8 cellular contexts compared by ENCODE assay signal in genomic region chr20:36745234-36745926, GRCh38. TPM values are rescaled to one million over a fixed set of nuclear protein-coding genes. Genes with fewer than 3 reads are reported as not detected.
DNase-seq lines count a peak whose midpoint lies in the region; TF ChIP-seq lines count a peak whose summit lies in the region.

No MANE protein-coding gene starts in this region.

- H3K27me3 ChIP-seq in NT2/D1 (ENCODE audit: insufficient read depth, insufficient read length) = no peaks in the 10 kb centered on the region
- no peaks in the 10 kb centered on the region for H3K27me3 ChIP-seq in mesenchymal stem cell (ENCODE audit: control insufficient read depth in 1 of 2, insufficient read depth in 1 of 2, low read length in 2 of 2)
- H3K27me3 ChIP-seq in thyroid gland = no peaks in the 10 kb centered on the region

- peak overlapping the region in 1 of 2 experiments; percentile 67 for H3K4ac ChIP-seq in mesenchymal stem cell (ENCODE audit: low read depth in 1 of 2, low read length in 2 of 2)

- H4K8ac ChIP-seq in mesenchymal stem cell (ENCODE audit: low read length) = peak overlapping the region; percentile 63

- no peaks in the 10 kb centered on the region; the same call in 1 of the 2 replicates for H3K4me1 ChIP-seq in HEK293 (ENCODE audit: control insufficient read depth, insufficient read depth, low read length)
- peaks cover 3% of the 10 kb centered on the region for H3K4me1 ChIP-seq in NT2/D1 (ENCODE audit: insufficient read depth, insufficient read length)
- H3K4me1 ChIP-seq in mesenchymal stem cell (ENCODE audit: control insufficient read depth, insufficient read depth, low read depth, low read length) = peaks cover 7% of the 10 kb centered on the region
- peaks cover 5 to 8% of the 10 kb centered on the region in 2 donors for H3K4me1 ChIP-seq in thyroid gland

- CTCF ChIA-PET in HEK293 (lab: Yijun Ruan, JAX) = interaction anchor here (0.8 to 2.8 kb wide), 7 partner anchors 10 to 133 kb away, joined by 3 to 12 read pairs (median 3); partner anchors contain the start of gene DSN1

- peak overlapping the region; percentile 68 for H3K27ac Mint-ChIP-seq in chondrocyte (ENCODE audit: unreplicated experiment)

- H2BK12ac ChIP-seq in mesenchymal stem cell (ENCODE audit: low read length in 2 of 2) = no peak overlapping the region

- H3K79me1 ChIP-seq in mesenchymal stem cell (replicated peaks; ENCODE audit: low read length, poor library complexity, severe bottlenecking) = peaks cover 16% of the 10 kb centered on the region

- POLR2A ChIA-PET in HEK293 (lab: Yijun Ruan, JAX) = interaction anchor here (0.6 to 1.0 kb wide), 2 partner anchors 29 to 1129 kb away, joined by 3 to 4 read pairs; partner anchors contain the start of genes DSN1 and SPAG4

- TF ChIP-seq POLR2A in thyroid gland (IDR thresholded peaks at IDR 0.05) = no peak

- no peak overlapping the region for H2AK5ac ChIP-seq in mesenchymal stem cell (ENCODE audit: low read length, severe bottlenecking)

- no peak overlapping the region for H2BK120ac ChIP-seq in mesenchymal stem cell (ENCODE audit: low read depth, low read length)

- peak overlapping the region in 1 of 2 experiments; percentile 26 for H3K18ac ChIP-seq in mesenchymal stem cell (ENCODE audit: low read depth in 1 of 2, low read length in 2 of 2)

- no peaks in the 10 kb centered on the region for H3K36me3 Mint-ChIP-seq in chondrocyte (ENCODE audit: low read depth)

- DNase-seq in NCI-H748 (lab: John Stamatoyannopoulos, UW; ENCODE audit: unreplicated experiment) = peak; percentile 63
- DNase-seq in NCI-H748 treated with DMSO at 0.1 percent for 48 hours (lab: John Stamatoyannopoulos, UW) = no peak
- no peak for DNase-seq in NT2/D1 (ENCODE audit: low read depth, low spot score)
- DNase-seq in chondrocyte (ENCODE audit: low spot score) = no peak
- DNase-seq in mesenchymal stem cell = peak; percentile 27
- DNase-seq in thyroid gland = peak in 1 of 2 donors; percentile 7
- DNase-seq in DMS79 treated with DMSO at 0.1 percent for 48 hours (lab: John Stamatoyannopoulos, UW) = no peak

- no peaks in the 10 kb centered on the region for H3K9me3 ChIP-seq in HEK293 (ENCODE audit: control insufficient read depth, insufficient read depth, low read depth, low read length)
- no peaks in the 10 kb centered on the region for H3K9me3 ChIP-seq in NT2/D1 (ENCODE audit: insufficient read depth, low read length)
- no peaks in the 10 kb centered on the region for H3K9me3 ChIP-seq in mesenchymal stem cell (ENCODE audit: control insufficient read depth, low read length)
- no peaks in the 10 kb centered on the region for H3K9me3 ChIP-seq in thyroid gland

- no peak overlapping the region for H4K91ac ChIP-seq in mesenchymal stem cell (ENCODE audit: low read length)

- no peak overlapping the region; the same call in 1 of the 2 replicates for H3K27ac ChIP-seq in HEK293 (ENCODE audit: extremely low read depth, low read depth, low read length)
- H3K27ac ChIP-seq in mesenchymal stem cell (ENCODE audit: low read length, poor library complexity, severe bottlenecking) = no peak overlapping the region
- peak overlapping the region in 2 of 3 donors; percentile 25 to 47 for H3K27ac ChIP-seq in thyroid gland

- H2BK5ac ChIP-seq in mesenchymal stem cell (ENCODE audit: low read depth, low read length, poor library complexity, severe bottlenecking) = no peak overlapping the region

- H3K4me3 ChIP-seq in HEK293 (ENCODE audit: low read depth, low read length) = peak overlapping the region; percentile 89
- H3K4me3 ChIP-seq in NT2/D1 (ENCODE audit: insufficient read length, low read depth) = peak overlapping the region; percentile 74
- H3K4me3 ChIP-seq in mesenchymal stem cell (ENCODE audit: insufficient read depth in 1 of 2, low read depth in 1 of 2, low read length in 2 of 2) = peak overlapping the region; percentile 82 to 97
- H3K4me3 ChIP-seq in thyroid gland (replicated peaks in 1 of 3) = peak overlapping the region; percentile 64 to 95 (median 79)

- H3K23ac ChIP-seq in mesenchymal stem cell (ENCODE audit: low read length in 2 of 2) = peak overlapping the region in 1 of 2 experiments; percentile 2

- peak; percentile 51 for TF ChIP-seq CTCF in HEK293 (tag by site-specific recombination; IDR thresholded peaks at IDR 0.05)
- no peak for TF ChIP-seq CTCF in chondrocyte (IDR thresholded peaks at IDR 0.05)
- no peak for TF ChIP-seq CTCF in thyroid gland (IDR thresholded peaks at IDR 0.05)

- H3K27me3 Mint-ChIP-seq in chondrocyte (ENCODE audit: low read depth) = no peaks in the 10 kb centered on the region

- peak overlapping the region; percentile 87 for H3K4me3 Mint-ChIP-seq in chondrocyte (ENCODE audit: unreplicated experiment)

- WGBS in mesenchymal stem cell = 5% methylated on average over 44 of the region's 44 CpGs
- WGBS in thyroid gland, 2 donors = 4 to 7% methylated on average over 14 to 17 of the region's 44 CpGs

- H3K36me3 ChIP-seq in HEK293 (ENCODE audit: control insufficient read depth in 2 of 2, insufficient read depth in 1 of 2, low read length in 2 of 2) (no peaks in the 10 kb centered on the region; a peak in 1 of 3 replicates), NT2/D1 (ENCODE audit: insufficient read depth, insufficient read length, low read length) (peaks cover 1% of the 10 kb centered on the region), mesenchymal stem cell (ENCODE audit: control insufficient read depth in 1 of 2, insufficient read depth in 2 of 2, low read depth in 1 of 2, low read length in 2 of 2) (no peaks in the 10 kb centered on the region), thyroid gland (no peaks in the 10 kb centered on the region)

- H3K4me2 ChIP-seq in mesenchymal stem cell (ENCODE audit: low read length, poor library complexity, severe bottlenecking) = peak overlapping the region; percentile 87

- H2BK15ac ChIP-seq in mesenchymal stem cell (ENCODE audit: low read depth, poor library complexity, severe bottlenecking) = no peak overlapping the region

- H3K9ac ChIP-seq in NT2/D1 (ENCODE audit: insufficient read length, low read depth) (peak overlapping the region; percentile 87), mesenchymal stem cell (ENCODE audit: low read length) (peak overlapping the region; percentile 82)

- no peaks in the 10 kb centered on the region for H3K9me3 Mint-ChIP-seq in chondrocyte (ENCODE audit: low read depth)

- intact Hi-C loops in thyroid gland (cut with DNase I) = no loop called here

- peaks cover 22% of the 10 kb centered on the region for H3K4me1 Mint-ChIP-seq in chondrocyte (ENCODE audit: low read depth)

- peak overlapping the region; percentile 6 for H2AFZ ChIP-seq in mesenchymal stem cell (ENCODE audit: low read depth, low read length)

- H3K14ac ChIP-seq in mesenchymal stem cell (ENCODE audit: low read length in 2 of 2) = peak overlapping the region in 1 of 2 experiments; percentile 0

TF ChIP-seq in HEK293, 187 proteins besides CTCF, POLR2A, EP300 and RAD21 (continues in another document):
- TF ChIP-seq ZNF26 (tag by site-specific recombination; IDR thresholded peaks at IDR 0.05) = no peak
- peak; percentile 35 for TF ChIP-seq ZNF335 (tag by site-specific recombination; conservative IDR thresholded peaks at IDR 0.05)
- TF ChIP-seq GLIS2 (tag by site-specific recombination; IDR thresholded peaks at IDR 0.05) = peak; percentile 72
- peak; percentile 66 for TF ChIP-seq ZBTB8A (tag by site-specific recombination; IDR thresholded peaks at IDR 0.05)
- no peak for TF ChIP-seq ZBTB21 (tag by site-specific recombination; IDR thresholded peaks at IDR 0.05)
- peak; percentile 67 for TF ChIP-seq GLIS1 (tag by site-specific recombination; IDR thresholded peaks at IDR 0.05)
- TF ChIP-seq ZNF792 (tag by site-specific recombination; IDR thresholded peaks at IDR 0.05) = no peak
- TF ChIP-seq ZNF558 (tag by site-specific recombination; IDR thresholded peaks at IDR 0.05) = no peak
- peak; percentile 41; the same call in 1 of the 2 replicates for TF ChIP-seq ZEB2 (tag by site-specific recombination; IDR thresholded peaks at IDR 0.05)
- no peak for TF ChIP-seq ZNF404 (tag by site-specific recombination; IDR thresholded peaks at IDR 0.05)
- TF ChIP-seq, protein P1, sequence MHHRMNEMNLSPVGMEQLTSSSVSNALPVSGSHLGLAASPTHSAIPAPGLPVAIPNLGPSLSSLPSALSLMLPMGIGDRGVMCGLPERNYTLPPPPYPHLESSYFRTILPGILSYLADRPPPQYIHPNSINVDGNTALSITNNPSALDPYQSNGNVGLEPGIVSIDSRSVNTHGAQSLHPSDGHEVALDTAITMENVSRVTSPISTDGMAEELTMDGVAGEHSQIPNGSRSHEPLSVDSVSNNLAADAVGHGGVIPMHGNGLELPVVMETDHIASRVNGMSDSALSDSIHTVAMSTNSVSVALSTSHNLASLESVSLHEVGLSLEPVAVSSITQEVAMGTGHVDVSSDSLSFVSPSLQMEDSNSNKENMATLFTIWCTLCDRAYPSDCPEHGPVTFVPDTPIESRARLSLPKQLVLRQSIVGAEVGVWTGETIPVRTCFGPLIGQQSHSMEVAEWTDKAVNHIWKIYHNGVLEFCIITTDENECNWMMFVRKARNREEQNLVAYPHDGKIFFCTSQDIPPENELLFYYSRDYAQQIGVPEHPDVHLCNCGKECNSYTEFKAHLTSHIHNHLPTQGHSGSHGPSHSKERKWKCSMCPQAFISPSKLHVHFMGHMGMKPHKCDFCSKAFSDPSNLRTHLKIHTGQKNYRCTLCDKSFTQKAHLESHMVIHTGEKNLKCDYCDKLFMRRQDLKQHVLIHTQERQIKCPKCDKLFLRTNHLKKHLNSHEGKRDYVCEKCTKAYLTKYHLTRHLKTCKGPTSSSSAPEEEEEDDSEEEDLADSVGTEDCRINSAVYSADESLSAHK (tag by site-specific recombination; IDR thresholded peaks at IDR 0.05) = no peak
- 0 out of 2 replicates have a peak, but pooled peaks have one; percentile 32 for TF ChIP-seq SP7 (tag by site-specific recombination; IDR thresholded peaks at IDR 0.05)

RNA-seq across cellular contexts. Expression of gene NDRG3, which starts 0.5 kb away (rescaled TPM):
- 27.6 to 34.5 TPM (median 28.1 TPM) in 3 replicates for total RNA-seq in chondrocyte
- polyA plus RNA-seq in mesenchymal stem cell (2013, experiment 1 of 2) = 23.9 TPM
- 23.9 TPM for polyA plus RNA-seq in mesenchymal stem cell (2013, experiment 2 of 2)
- 10 to 100 TPM; 14.6 to 32.1 (median 27.9) TPM for total RNA-seq in thyroid gland

RNA-seq across cellular contexts. Expression of gene DSN1, which starts 28.2 kb away (rescaled TPM):
- total RNA-seq in chondrocyte = 7.4 to 14.9 TPM (median 8.3 TPM) in 3 replicates
- 7.9 TPM for polyA plus RNA-seq in mesenchymal stem cell (2013, experiment 1 of 2)
- polyA plus RNA-seq in mesenchymal stem cell (2013, experiment 2 of 2) = 8.4 TPM
- total RNA-seq in thyroid gland = 10 to 100 TPM; 10.6 to 14.9 (median 13.0) TPM

Comparison
In these comparisons a context has a peak if more than half of its experiments do, and no peak if none do; other contexts are left out.
1. DNase-seq: peak in NCI-H748 (single experiment) and mesenchymal stem cell (single experiment); none in NCI-H748 treated with DMSO at 0.1 percent for 48 hours (single experiment), NT2/D1 (single experiment), chondrocyte (single experiment) and DMS79 treated with DMSO at 0.1 percent for 48 hours (single experiment).
2. H3K27ac ChIP-seq: peak in thyroid gland (2 of 3); none in HEK293 (single experiment) and mesenchymal stem cell (single experiment).
3. Peak in every context shown above with its lines, with median percentiles within 50 percentile points of each other: H3K4me3 ChIP-seq.